ENCODE assay signal across 36 cellular contexts in the genomic region with DNA sequence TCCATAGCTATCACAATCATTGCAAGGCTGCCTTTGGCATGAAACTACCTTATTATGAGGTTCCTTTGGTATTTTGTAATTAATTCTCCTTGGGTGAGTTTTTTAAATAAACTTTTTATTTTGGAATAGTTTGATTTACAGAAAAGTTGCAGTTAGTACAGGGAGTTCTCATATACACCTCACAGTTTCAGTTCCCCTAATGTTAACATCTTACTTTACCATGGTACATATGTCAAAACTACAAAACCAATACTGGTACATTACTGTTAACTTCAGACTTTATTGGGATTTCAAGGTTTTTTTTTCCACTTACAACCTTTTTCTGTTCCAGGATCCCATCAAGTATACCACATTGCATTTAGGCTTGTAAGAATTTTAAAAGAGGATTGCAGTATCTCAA. TPM values are rescaled to one million over a fixed set of nuclear protein-coding genes. Genes with fewer than 3 reads are reported as not detected.
"Had no signal": no experiment of that assay in that cellular context is flagged by ENCODE, and none has a peak within 500 bp of the region (broad histone marks: within the 10 kb centered on the region; RNA-seq: fewer than 3 reads in every experiment).

No MANE protein-coding gene starts in this region.

- DNase-seq: activated CD4-positive, alpha-beta memory T cell treated with anti-CD3 and anti-CD28 coated beads, Interleukin-2, amount 10 ng/mL, durations not matched to agents 7 days and 5 days; activated CD4-positive, alpha-beta T cell treated with anti-CD3 and anti-CD28 coated beads for 1 hour; activated CD4-positive, alpha-beta T cell treated with anti-CD3 and anti-CD28 coated beads for 48 hours; activated CD4-positive, CD25-positive, alpha-beta regulatory T cell; activated CD8-positive, alpha-beta memory T cell treated with anti-CD3 and anti-CD28 coated beads for 24 hours; activated CD8-positive, alpha-beta memory T cell treated with anti-CD3 and anti-CD28 coated beads, Interleukin-2, amount 10 ng/mL, durations not matched to agents 7 days and 5 days; activated CD8-positive, alpha-beta memory T cell treated with anti-CD3 and anti-CD28 coated beads, Interleukin-2, amount 50 U/mL, for 48 hours; activated effector memory CD4-positive, alpha-beta T cell treated with Interleukin-2 at 50 U/mL for 16 hours; activated naive CD4-positive, alpha-beta T cell; activated naive CD4-positive, alpha-beta T cell treated with anti-CD3 and anti-CD28 coated beads, Interleukin-2, amount 50 U/mL, for 16 hours; activated naive CD8-positive, alpha-beta T cell treated with anti-CD3 and anti-CD28 coated beads for 36 hours; activated T-cell treated with anti-CD3 and anti-CD28 coated beads, Interleukin-2, amount 50 U/mL, for 48 hours; amniotic stem cell; aorta; NCI-H1092 treated with DMSO at 0.1 percent for 48 hours; NCI-H1417; NCI-H146; NCI-H187; NCI-H2029 treated with DMSO at 0.1 percent for 48 hours; NCI-H2107; NCI-H2171; NCI-H510A; NCI-H526; NCI-H748 treated with DMSO at 0.1 percent for 48 hours; SHP77; SJCRH30; T1000; WERI-Rb-1 had no signal

- ATAC-seq: activated CD8-positive, alpha-beta memory T cell treated with anti-CD3 and anti-CD28 coated beads, Interleukin-2, amount 10 ng/mL, durations not matched to agents 7 days and 5 days; Panc1 had no signal

- H3K27ac ChIP-seq: cardiac muscle cell, coronary artery, SJCRH30, SK-N-MC, WERI-Rb-1 had no signal

- H3K9me3 ChIP-seq: SJCRH30 had no signal

- H3K4me1 ChIP-seq: SJCRH30 had no signal

- H3K4me3 ChIP-seq: cardiac muscle cell, coronary artery, SJCRH30, SK-N-MC had no signal

- H3K36me3 ChIP-seq: SJCRH30, WERI-Rb-1 had no signal

RNA-seq across cellular contexts. Expression of a gene that starts 52.0 kb away (rescaled TPM):
- total RNA-seq: activated CD4-positive, alpha-beta memory T cell treated with anti-CD3 and anti-CD28 coated beads, Interleukin-2, amount 10 ng/mL, durations not matched to agents 7 days and 5 days; activated CD8-positive, alpha-beta memory T cell treated with anti-CD3 and anti-CD28 coated beads, Interleukin-2, amount 10 ng/mL, durations not matched to agents 7 days and 5 days; activated naive CD8-positive, alpha-beta T cell treated with anti-CD3 and anti-CD28 coated beads for 36 hours; MCF 10A; RPMI7951; SJCRH30; T-helper 1 cell treated with Interleukin-12 subunit alpha and Interleukin-12 subunit beta and Interleukin-4 antibody, amounts not matched to agents 30 ng/mL and 1 ng/mL, for 36 hours; T-helper 2 cell treated with Interferon-gamma antibody and Interleukin-4, amounts not matched to agents 100 ng/mL and 5 ng/mL, for 36 hours had no signal
